8 cellular contexts compared by ENCODE assay signal in the genomic region with DNA sequence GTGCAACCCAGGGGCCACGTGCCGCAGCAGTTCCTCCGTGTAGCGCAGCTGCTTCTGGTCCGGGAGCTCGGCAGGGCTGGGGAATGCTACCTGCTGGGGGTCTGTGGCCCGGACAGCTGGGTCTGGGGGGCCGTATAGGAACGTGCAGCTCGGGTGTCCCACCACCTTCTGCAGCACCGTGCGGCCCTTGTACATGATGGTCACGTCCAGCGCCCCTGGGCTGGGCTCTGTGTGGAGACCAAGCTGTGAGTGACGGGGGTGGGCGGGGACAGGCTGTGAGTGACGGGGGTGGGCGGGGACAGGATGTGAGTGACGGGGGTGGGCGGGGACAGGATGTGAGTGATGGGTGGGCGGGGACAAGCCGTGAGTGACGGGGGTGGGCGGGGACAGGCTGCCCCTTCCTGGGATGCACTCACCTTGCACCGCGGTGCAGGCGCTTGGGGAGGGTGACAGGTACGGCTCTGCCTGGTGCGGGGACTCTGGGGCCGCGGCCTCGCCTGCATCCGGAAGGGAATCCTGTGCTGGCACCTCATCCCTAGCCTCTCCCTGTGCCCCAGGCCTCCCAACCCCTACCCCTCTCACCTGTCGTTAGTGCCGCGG. TPM values are rescaled to one million over a fixed set of nuclear protein-coding genes. Genes with fewer than 3 reads are reported as not detected.
DNase-seq lines count a peak whose midpoint lies in the region; ATAC-seq and TF ChIP-seq lines count a peak whose summit lies in the region.

No MANE protein-coding gene starts in this region.

- DNase-seq in COLO668 (lab: John Stamatoyannopoulos, UW; ENCODE audit: unreplicated experiment) (peak; percentile 54), M059J (ENCODE audit: low read depth) (peak; percentile 27), lung (ENCODE audit: low spot score) (peak; percentile 63), DMS79 (lab: John Stamatoyannopoulos, UW) (no peak), AG08396 (ENCODE audit: low spot score) (no peak)
- peak; percentile 68 to 75 (median 73) for DNase-seq in activated CD4-positive, CD25-positive, alpha-beta regulatory T cell (lab: John Stamatoyannopoulos, UW)
- DNase-seq in central memory CD4-positive, alpha-beta T cell = peak; percentile 43
- peak; percentile 60 to 61 for DNase-seq in stimulated activated CD8-positive, alpha-beta memory T cell treated with anti-CD3 and anti-CD28 coated beads, Interleukin-7, amount 100 ng/mL, for 1 hour (ENCODE audit: low read depth in 2 of 2)

- no peak overlapping the region for H3K4me3 ChIP-seq in lung

- H3K27me3 ChIP-seq in lung (ENCODE audit: control insufficient read depth, insufficient read depth) = no peaks in the 10 kb centered on the region

- no peak for ATAC-seq in lung (ENCODE audit: insufficient read depth, low FRiP score)

- H3K27ac ChIP-seq in lung (ENCODE audit: low read depth in 1 of 2, low read length in 1 of 2) = peak overlapping the region in 1 of 2 donors; percentile 98

- H3K9me3 ChIP-seq in lung (ENCODE audit: control insufficient read depth in 2 of 2, insufficient read depth in 1 of 2, low read length in 1 of 2) = no peaks in the 10 kb centered on the region

- 56 to 80% methylated on average over 29 to 36 of the region's 36 CpGs for WGBS in lung, 2 donors

- no peak for TF ChIP-seq CTCF in lung (IDR thresholded peaks at IDR 0.05; ENCODE audit: control extremely low read depth, extremely low read depth)

- H3K4me1 ChIP-seq in lung (ENCODE audit: control insufficient read depth in 2 of 2, insufficient read depth in 2 of 2, low read length in 2 of 2) = peaks cover 7 to 14% of the 10 kb centered on the region in 2 donors

- peaks cover 12 to 61% of the 10 kb centered on the region in 2 donors for H3K36me3 ChIP-seq in lung (ENCODE audit: control insufficient read depth in 2 of 2, insufficient read depth in 2 of 2, low read length in 2 of 2)

RNA-seq across cellular contexts. Expression of a gene that starts 2.3 kb away (rescaled TPM):
- not detected in 2 replicates for total RNA-seq in M059J (2014; rRNA removed; shearing (Covaris generic))
- total RNA-seq in lung = 10 to 100 TPM; 24.7 to 43.5 TPM
- 10 to 100 TPM; 62.1 to 68.3 TPM for polyA plus RNA-seq in lung

RNA-seq across cellular contexts. Expression of a gene that starts 11.3 kb away (rescaled TPM):
- total RNA-seq in M059J (2014; rRNA removed; shearing (Covaris generic)) = not detected in 2 replicates
- total RNA-seq in lung = not detected
- polyA plus RNA-seq in lung = under 1 TPM; 0.02 to 0.10 TPM

RNA-seq across cellular contexts. Expression of a gene that starts 13.5 kb away (rescaled TPM):
- total RNA-seq in M059J (2014; rRNA removed; shearing (Covaris generic)) = not detected in 2 replicates
- not detected for total RNA-seq in lung
- polyA plus RNA-seq in lung = not detected

RNA-seq across cellular contexts. Expression of a gene that starts 23.6 kb away (rescaled TPM):
- not detected in 2 replicates for total RNA-seq in M059J (2014; rRNA removed; shearing (Covaris generic))
- total RNA-seq in lung = 1 to 10 TPM in 1 of 2 donors, not detected in 1; 1.1 TPM
- under 1 TPM; 0.05 to 0.35 TPM for polyA plus RNA-seq in lung

RNA-seq across cellular contexts. Expression of a gene that starts 37.2 kb away (rescaled TPM):
- total RNA-seq in M059J (2014; rRNA removed; shearing (Covaris generic)) = 17.0 and 24.3 TPM in 2 replicates
- total RNA-seq in lung = 10 to 100 TPM; 23.2 to 39.3 TPM
- 10 to 100 TPM; 16.3 to 23.7 TPM for polyA plus RNA-seq in lung

Comparison
In these comparisons a context has a peak if more than half of its experiments do, and no peak if none do; other contexts are left out.
1. DNase-seq: peak in COLO668 (single experiment), M059J (single experiment), activated CD4-positive, CD25-positive, alpha-beta regulatory T cell (4 of 4), central memory CD4-positive, alpha-beta T cell (single experiment), lung (single experiment) and stimulated activated CD8-positive, alpha-beta memory T cell treated with anti-CD3 and anti-CD28 coated beads, Interleukin-7, amount 100 ng/mL, for 1 hour (2 of 2); none in DMS79 (single experiment) and AG08396 (single experiment).
2. RNA of a gene that starts 2.3 kb away (total RNA-seq): 24.7 to 43.5 TPM in lung; not detected in M059J; every median in the first group is over 10 times any median in the second.